Comparison of ENCODE assay signal across 1 cellular context in genomic region chr11:74354036-74354435, GRCh38.
TF ChIP-seq lines count a peak whose summit lies in the region.

No MANE protein-coding gene starts in this region.

TF ChIP-seq in SK-N-SH, 30 proteins besides CTCF, POLR2A, EP300 and RAD21 (continued from another document):
- no peak for TF ChIP-seq REST (IDR thresholded peaks at IDR 0.05; ENCODE audit: low read depth, low read length)
- TF ChIP-seq SIN3A (IDR thresholded peaks at IDR 0.05; ENCODE audit: borderline replicate concordance, low read depth, low read length), result no peak
- no peak for TF ChIP-seq SMC3 (IDR thresholded peaks at IDR 0.05; ENCODE audit: low read depth, low read length)
- TF ChIP-seq TCF12 (IDR thresholded peaks at IDR 0.05), result no peak
- TF ChIP-seq POLR2AphosphoS5 (IDR thresholded peaks at IDR 0.05; ENCODE audit: low read depth, low read length), result no peak
- TF ChIP-seq GABPA (IDR thresholded peaks at IDR 0.05; ENCODE audit: low read depth), result no peak
- no peak for TF ChIP-seq TAF1 (IDR thresholded peaks at IDR 0.05; ENCODE audit: borderline replicate concordance, low read depth, low read length)
- no peak for TF ChIP-seq CHD2 (IDR thresholded peaks at IDR 0.05; ENCODE audit: low read length, partially characterized antibody)
- TF ChIP-seq RFX5 (IDR thresholded peaks at IDR 0.05; ENCODE audit: low read length), result no peak
- no peak for TF ChIP-seq FOXM1 (IDR thresholded peaks at IDR 0.05; ENCODE audit: low read depth)
- TF ChIP-seq USF1 (IDR thresholded peaks at IDR 0.05; ENCODE audit: borderline replicate concordance, low read depth), result no peak
